In the genomic region with DNA sequence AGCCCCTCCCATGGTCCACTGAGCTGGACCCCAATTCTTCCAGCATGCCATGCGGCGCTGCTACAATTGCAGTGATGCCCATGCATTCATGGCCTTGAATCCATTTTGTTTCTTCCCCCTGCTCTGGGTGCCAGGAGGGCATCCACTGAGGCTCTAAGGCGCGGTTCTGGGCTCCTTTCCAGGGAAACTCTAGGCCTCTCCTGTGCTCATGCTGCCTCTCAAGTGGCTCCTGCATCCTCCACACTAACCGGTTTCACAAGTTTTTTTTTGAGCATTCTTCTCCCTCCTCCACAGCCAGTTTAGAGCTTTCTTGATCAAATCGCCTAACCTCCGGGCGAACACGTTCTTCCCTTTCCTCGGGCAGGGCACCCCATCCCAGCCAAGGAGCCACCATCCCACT, we compare ENCODE assay signal across 17 cellular contexts.
DNase-seq lines count a peak whose midpoint lies in the region; ATAC-seq lines count a peak whose summit lies in the region.
"Had no signal": no experiment of that assay in that cellular context is flagged by ENCODE, and none has a peak within 500 bp of the region (broad histone marks: within the 10 kb centered on the region; RNA-seq: fewer than 3 reads in every experiment).

No MANE protein-coding gene starts in this region.

- in situ Hi-C loops in ACHN (cut with HindIII; ENCODE audit: low pct_ligation_motif_present, low pct_unique_long_range_greater_than_20kb, low sequenced_read_pairs), result no loop called here

- no peak for ATAC-seq in GM21737 (IDR thresholded peaks at IDR 0.05; ENCODE audit: unreplicated experiment)
- ATAC-seq: activated CD4-positive, CD25-positive, alpha-beta regulatory T cell treated with anti-CD3 and anti-CD28 coated beads, Interleukin-2, amount 50 U/mL, for 24 hours; effector memory CD8-positive, alpha-beta T cell; T-helper 17 cell had no signal

- DNase-seq in ELF-1 (ENCODE audit: low read depth, low spot score), result peak; percentile 69
- DNase-seq in NCI-H2196 (lab: John Stamatoyannopoulos, UW; ENCODE audit: unreplicated experiment), result peak; percentile 59
- DNase-seq in epithelial cell of prostate (ENCODE audit: low read depth, low spot score), result peak; percentile 48
- DNase-seq in renal cortical epithelial cell (ENCODE audit: low read depth), result peak; percentile 28
- DNase-seq in inferior parietal cortex (ENCODE audit: extremely low spot score), result no peak
- no peak for DNase-seq in ACHN
- DNase-seq in SW 1271 (lab: John Stamatoyannopoulos, UW), result no peak
- DNase-seq: effector memory CD8-positive, alpha-beta T cell; GF-D8; GOT3; hypothalamus; left ventricle myocardium inferior; NCI-H226; SHP77 treated with DMSO at 0.1 percent for 48 hours; T-helper 17 cell had no signal

- H3K27ac ChIP-seq in epithelial cell of prostate, result no peak overlapping the region
- H3K27ac ChIP-seq: left ventricle myocardium inferior had no signal

Comparison
In these comparisons a context has a peak if more than half of its experiments do, and no peak if none do; other contexts are left out.
1. DNase-seq: peak in ELF-1 (single experiment), NCI-H2196 (single experiment), epithelial cell of prostate (single experiment) and renal cortical epithelial cell (single experiment); none in inferior parietal cortex (single experiment), ACHN (single experiment) and SW 1271 (0 of 2).